ENCODE assay signal across 1 cellular context in the genomic region with DNA sequence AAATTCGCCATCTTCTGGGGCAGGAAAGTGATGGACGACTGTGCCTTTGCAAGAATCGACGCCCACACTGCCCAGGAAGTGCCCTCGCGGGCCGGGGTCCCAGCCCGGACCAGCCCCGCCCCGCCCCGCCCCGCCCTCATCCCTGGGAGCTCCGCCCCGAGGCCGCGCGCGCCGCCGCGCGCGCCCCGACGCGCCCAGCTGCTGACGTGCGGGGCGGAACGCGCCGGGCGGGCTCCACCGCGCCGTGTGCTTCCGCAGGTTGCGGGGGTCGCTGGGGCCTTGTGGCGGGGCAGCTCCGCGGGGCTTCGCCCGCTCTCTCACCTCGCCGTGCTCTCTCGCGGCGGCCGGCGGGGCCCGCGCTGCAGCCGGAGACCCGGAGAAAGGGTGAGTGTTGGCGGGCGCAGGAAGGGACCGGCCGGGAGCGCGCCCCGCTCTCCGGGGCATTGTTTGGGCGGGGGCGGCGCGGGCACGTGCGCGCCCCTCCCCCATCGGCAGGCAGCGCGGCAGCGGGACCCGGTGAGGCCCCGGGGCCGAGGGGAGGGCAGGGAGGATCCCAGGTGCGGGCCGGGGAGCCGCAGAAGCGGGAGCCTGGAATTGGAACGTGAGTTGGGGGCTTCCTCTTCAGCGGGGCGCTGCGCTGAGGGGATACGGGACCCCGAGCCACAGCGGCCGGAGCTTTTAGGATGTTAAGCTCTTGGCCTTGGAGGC.
A peak's percentile ranks its signal among the peaks of the same experiment; 100 is the strongest.
TF ChIP-seq lines count a peak whose summit lies in the region.

A gene (plus strand): TSS at position 188 of the 708 bp plus-strand sequence. CDS start 17,366 bp downstream, outside the sequence.

TF ChIP-seq in K562, 482 proteins besides CTCF, POLR2A, EP300 and RAD21 (continued from another document and continues in another):
- TF ChIP-seq, protein P1, sequence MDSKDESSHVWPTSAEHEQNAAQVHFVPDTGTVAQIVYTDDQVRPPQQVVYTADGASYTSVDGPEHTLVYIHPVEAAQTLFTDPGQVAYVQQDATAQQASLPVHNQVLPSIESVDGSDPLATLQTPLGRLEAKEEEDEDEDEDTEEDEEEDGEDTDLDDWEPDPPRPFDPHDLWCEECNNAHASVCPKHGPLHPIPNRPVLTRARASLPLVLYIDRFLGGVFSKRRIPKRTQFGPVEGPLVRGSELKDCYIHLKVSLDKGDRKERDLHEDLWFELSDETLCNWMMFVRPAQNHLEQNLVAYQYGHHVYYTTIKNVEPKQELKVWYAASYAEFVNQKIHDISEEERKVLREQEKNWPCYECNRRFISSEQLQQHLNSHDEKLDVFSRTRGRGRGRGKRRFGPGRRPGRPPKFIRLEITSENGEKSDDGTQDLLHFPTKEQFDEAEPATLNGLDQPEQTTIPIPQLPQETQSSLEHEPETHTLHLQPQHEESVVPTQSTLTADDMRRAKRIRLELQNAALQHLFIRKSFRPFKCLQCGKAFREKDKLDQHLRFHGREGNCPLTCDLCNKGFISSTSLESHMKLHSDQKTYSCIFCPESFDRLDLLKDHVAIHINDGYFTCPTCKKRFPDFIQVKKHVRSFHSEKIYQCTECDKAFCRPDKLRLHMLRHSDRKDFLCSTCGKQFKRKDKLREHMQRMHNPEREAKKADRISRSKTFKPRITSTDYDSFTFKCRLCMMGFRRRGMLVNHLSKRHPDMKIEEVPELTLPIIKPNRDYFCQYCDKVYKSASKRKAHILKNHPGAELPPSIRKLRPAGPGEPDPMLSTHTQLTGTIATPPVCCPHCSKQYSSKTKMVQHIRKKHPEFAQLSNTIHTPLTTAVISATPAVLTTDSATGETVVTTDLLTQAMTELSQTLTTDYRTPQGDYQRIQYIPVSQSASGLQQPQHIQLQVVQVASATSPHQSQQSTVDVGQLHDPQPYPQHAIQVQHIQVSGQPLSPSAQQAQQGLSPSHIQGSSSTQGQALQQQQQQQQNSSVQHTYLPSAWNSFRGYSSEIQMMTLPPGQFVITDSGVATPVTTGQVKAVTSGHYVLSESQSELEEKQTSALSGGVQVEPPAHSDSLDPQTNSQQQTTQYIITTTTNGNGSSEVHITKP (IDR thresholded peaks at IDR 0.05; ENCODE audit: partially characterized antibody): no peak
- TF ChIP-seq RFX1 (IDR thresholded peaks at IDR 0.05) (no peak), LCOR (CRISPR knock-in tag; IDR thresholded peaks at IDR 0.05) (no peak), HIVEP1 (CRISPR knock-in tag; IDR thresholded peaks at IDR 0.05) (no peak), HNRNPLL (IDR thresholded peaks at IDR 0.05; ENCODE audit: low read depth, low read length, poor library complexity, severe bottlenecking) (peak; percentile 60), CREBBP (IDR thresholded peaks at IDR 0.05; ENCODE audit: low read depth, low read length) (no peak), FIP1L1 (IDR thresholded peaks at IDR 0.05; ENCODE audit: low read depth, low read length, poor library complexity, severe bottlenecking) (no peak), YBX1 (IDR thresholded peaks at IDR 0.05) (no peak), HDAC6 (IDR thresholded peaks at IDR 0.05; ENCODE audit: low read depth, low read length) (no peak), ZNF699 (CRISPR knock-in tag; IDR thresholded peaks at IDR 0.05; ENCODE audit: insufficient replicate concordance) (no peak), POU5F1 (IDR thresholded peaks at IDR 0.05; ENCODE audit: borderline replicate concordance, low read depth, low read length, partially characterized antibody) (no peak), BRD4 (IDR thresholded peaks at IDR 0.05) (no peak), PHF21A (IDR thresholded peaks at IDR 0.05; ENCODE audit: borderline replicate concordance, low read depth) (no peak), CEBPG (CRISPR knock-in tag; IDR thresholded peaks at IDR 0.05) (no peak), CEBPG (tag; conservative IDR thresholded peaks at IDR 0.05 in 1 of 2, IDR thresholded peaks at IDR 0.05 in 1 of 2) (no peak), SIN3B (IDR thresholded peaks at IDR 0.05; ENCODE audit: low read depth) (peak; percentile 59), RBM14 (IDR thresholded peaks at IDR 0.05; ENCODE audit: borderline replicate concordance, insufficient read depth, low read depth, low read length) (no peak), ZNF121 (CRISPR knock-in tag; conservative IDR thresholded peaks at IDR 0.05) (no peak), HEY1 (CRISPR knock-in tag; IDR thresholded peaks at IDR 0.05; ENCODE audit: borderline replicate concordance) (no peak), MTA3 (IDR thresholded peaks at IDR 0.05; ENCODE audit: borderline replicate concordance) (no peak), BHLHE40 (IDR thresholded peaks at IDR 0.05; ENCODE audit: low read length) (peak; percentile 89), BMI1 (IDR thresholded peaks at IDR 0.05; ENCODE audit: low read length) (no peak), ILF3 (IDR thresholded peaks at IDR 0.05; ENCODE audit: borderline replicate concordance) (0 out of 2 replicates have a peak, but pooled peaks have one; percentile 33), KHSRP (IDR thresholded peaks at IDR 0.05) (no peak), MEIS2 (IDR thresholded peaks at IDR 0.05; ENCODE audit: partially characterized antibody) (no peak), ZNF830 (CRISPR knock-in tag; IDR thresholded peaks at IDR 0.05) (no peak), SETDB1 (IDR thresholded peaks at IDR 0.05; ENCODE audit: low read length) (no peak), SNRNP70 (optimal IDR thresholded peaks at IDR 0.05; ENCODE audit: low read depth, low read length) (no peak)
- TF ChIP-seq, protein P2, sequence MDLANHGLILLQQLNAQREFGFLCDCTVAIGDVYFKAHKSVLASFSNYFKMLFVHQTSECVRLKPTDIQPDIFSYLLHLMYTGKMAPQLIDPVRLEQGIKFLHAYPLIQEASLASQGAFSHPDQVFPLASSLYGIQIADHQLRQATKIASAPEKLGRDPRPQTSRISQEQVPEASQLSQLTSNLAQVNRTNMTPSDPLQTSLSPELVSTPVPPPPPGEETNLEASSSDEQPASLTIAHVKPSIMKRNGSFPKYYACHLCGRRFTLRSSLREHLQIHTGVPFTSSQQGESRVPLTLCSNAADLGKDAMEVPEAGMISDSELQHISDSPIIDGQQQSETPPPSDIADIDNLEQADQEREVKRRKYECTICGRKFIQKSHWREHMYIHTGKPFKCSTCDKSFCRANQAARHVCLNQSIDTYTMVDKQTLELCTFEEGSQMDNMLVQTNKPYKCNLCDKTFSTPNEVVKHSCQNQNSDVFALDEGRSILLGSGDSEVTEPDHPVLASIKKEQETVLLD (IDR thresholded peaks at IDR 0.05): no peak
- TF ChIP-seq, protein P3, sequence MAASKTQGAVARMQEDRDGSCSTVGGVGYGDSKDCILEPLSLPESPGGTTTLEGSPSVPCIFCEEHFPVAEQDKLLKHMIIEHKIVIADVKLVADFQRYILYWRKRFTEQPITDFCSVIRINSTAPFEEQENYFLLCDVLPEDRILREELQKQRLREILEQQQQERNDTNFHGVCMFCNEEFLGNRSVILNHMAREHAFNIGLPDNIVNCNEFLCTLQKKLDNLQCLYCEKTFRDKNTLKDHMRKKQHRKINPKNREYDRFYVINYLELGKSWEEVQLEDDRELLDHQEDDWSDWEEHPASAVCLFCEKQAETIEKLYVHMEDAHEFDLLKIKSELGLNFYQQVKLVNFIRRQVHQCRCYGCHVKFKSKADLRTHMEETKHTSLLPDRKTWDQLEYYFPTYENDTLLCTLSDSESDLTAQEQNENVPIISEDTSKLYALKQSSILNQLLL (CRISPR knock-in tag; IDR thresholded peaks at IDR 0.05; ENCODE audit: borderline replicate concordance): no peak
- TF ChIP-seq, protein P4, sequence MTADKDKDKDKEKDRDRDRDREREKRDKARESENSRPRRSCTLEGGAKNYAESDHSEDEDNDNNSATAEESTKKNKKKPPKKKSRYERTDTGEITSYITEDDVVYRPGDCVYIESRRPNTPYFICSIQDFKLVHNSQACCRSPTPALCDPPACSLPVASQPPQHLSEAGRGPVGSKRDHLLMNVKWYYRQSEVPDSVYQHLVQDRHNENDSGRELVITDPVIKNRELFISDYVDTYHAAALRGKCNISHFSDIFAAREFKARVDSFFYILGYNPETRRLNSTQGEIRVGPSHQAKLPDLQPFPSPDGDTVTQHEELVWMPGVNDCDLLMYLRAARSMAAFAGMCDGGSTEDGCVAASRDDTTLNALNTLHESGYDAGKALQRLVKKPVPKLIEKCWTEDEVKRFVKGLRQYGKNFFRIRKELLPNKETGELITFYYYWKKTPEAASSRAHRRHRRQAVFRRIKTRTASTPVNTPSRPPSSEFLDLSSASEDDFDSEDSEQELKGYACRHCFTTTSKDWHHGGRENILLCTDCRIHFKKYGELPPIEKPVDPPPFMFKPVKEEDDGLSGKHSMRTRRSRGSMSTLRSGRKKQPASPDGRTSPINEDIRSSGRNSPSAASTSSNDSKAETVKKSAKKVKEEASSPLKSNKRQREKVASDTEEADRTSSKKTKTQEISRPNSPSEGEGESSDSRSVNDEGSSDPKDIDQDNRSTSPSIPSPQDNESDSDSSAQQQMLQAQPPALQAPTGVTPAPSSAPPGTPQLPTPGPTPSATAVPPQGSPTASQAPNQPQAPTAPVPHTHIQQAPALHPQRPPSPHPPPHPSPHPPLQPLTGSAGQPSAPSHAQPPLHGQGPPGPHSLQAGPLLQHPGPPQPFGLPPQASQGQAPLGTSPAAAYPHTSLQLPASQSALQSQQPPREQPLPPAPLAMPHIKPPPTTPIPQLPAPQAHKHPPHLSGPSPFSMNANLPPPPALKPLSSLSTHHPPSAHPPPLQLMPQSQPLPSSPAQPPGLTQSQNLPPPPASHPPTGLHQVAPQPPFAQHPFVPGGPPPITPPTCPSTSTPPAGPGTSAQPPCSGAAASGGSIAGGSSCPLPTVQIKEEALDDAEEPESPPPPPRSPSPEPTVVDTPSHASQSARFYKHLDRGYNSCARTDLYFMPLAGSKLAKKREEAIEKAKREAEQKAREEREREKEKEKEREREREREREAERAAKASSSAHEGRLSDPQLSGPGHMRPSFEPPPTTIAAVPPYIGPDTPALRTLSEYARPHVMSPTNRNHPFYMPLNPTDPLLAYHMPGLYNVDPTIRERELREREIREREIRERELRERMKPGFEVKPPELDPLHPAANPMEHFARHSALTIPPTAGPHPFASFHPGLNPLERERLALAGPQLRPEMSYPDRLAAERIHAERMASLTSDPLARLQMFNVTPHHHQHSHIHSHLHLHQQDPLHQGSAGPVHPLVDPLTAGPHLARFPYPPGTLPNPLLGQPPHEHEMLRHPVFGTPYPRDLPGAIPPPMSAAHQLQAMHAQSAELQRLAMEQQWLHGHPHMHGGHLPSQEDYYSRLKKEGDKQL (CRISPR knock-in tag; IDR thresholded peaks at IDR 0.05; ENCODE audit: borderline replicate concordance): no peak
- TF ChIP-seq, protein P5, sequence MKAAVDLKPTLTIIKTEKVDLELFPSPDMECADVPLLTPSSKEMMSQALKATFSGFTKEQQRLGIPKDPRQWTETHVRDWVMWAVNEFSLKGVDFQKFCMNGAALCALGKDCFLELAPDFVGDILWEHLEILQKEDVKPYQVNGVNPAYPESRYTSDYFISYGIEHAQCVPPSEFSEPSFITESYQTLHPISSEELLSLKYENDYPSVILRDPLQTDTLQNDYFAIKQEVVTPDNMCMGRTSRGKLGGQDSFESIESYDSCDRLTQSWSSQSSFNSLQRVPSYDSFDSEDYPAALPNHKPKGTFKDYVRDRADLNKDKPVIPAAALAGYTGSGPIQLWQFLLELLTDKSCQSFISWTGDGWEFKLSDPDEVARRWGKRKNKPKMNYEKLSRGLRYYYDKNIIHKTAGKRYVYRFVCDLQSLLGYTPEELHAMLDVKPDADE (conservative IDR thresholded peaks at IDR 0.05; ENCODE audit: control insufficient read depth, low read depth, low read length): peak; percentile 22; the same call in 1 of the 2 replicates
- TF ChIP-seq, protein P6, sequence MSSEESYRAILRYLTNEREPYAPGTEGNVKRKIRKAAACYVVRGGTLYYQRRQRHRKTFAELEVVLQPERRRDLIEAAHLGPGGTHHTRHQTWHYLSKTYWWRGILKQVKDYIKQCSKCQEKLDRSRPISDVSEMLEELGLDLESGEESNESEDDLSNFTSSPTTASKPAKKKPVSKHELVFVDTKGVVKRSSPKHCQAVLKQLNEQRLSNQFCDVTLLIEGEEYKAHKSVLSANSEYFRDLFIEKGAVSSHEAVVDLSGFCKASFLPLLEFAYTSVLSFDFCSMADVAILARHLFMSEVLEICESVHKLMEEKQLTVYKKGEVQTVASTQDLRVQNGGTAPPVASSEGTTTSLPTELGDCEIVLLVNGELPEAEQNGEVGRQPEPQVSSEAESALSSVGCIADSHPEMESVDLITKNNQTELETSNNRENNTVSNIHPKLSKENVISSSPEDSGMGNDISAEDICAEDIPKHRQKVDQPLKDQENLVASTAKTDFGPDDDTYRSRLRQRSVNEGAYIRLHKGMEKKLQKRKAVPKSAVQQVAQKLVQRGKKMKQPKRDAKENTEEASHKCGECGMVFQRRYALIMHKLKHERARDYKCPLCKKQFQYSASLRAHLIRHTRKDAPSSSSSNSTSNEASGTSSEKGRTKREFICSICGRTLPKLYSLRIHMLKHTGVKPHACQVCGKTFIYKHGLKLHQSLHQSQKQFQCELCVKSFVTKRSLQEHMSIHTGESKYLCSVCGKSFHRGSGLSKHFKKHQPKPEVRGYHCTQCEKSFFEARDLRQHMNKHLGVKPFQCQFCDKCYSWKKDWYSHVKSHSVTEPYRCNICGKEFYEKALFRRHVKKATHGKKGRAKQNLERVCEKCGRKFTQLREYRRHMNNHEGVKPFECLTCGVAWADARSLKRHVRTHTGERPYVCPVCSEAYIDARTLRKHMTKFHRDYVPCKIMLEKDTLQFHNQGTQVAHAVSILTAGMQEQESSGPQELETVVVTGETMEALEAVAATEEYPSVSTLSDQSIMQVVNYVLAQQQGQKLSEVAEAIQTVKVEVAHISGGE (CRISPR knock-in tag; IDR thresholded peaks at IDR 0.05): peak in 1 of 3 experiments; percentile 64; a peak in 1 of 6 replicates
- TF ChIP-seq, protein P7, sequence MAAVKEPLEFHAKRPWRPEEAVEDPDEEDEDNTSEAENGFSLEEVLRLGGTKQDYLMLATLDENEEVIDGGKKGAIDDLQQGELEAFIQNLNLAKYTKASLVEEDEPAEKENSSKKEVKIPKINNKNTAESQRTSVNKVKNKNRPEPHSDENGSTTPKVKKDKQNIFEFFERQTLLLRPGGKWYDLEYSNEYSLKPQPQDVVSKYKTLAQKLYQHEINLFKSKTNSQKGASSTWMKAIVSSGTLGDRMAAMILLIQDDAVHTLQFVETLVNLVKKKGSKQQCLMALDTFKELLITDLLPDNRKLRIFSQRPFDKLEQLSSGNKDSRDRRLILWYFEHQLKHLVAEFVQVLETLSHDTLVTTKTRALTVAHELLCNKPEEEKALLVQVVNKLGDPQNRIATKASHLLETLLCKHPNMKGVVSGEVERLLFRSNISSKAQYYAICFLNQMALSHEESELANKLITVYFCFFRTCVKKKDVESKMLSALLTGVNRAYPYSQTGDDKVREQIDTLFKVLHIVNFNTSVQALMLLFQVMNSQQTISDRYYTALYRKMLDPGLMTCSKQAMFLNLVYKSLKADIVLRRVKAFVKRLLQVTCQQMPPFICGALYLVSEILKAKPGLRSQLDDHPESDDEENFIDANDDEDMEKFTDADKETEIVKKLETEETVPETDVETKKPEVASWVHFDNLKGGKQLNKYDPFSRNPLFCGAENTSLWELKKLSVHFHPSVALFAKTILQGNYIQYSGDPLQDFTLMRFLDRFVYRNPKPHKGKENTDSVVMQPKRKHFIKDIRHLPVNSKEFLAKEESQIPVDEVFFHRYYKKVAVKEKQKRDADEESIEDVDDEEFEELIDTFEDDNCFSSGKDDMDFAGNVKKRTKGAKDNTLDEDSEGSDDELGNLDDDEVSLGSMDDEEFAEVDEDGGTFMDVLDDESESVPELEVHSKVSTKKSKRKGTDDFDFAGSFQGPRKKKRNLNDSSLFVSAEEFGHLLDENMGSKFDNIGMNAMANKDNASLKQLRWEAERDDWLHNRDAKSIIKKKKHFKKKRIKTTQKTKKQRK (IDR thresholded peaks at IDR 0.05; ENCODE audit: borderline replicate concordance, low read depth, low read length): no peak
